Comparison of ENCODE assay signal across 18 cellular contexts in the genomic region with DNA sequence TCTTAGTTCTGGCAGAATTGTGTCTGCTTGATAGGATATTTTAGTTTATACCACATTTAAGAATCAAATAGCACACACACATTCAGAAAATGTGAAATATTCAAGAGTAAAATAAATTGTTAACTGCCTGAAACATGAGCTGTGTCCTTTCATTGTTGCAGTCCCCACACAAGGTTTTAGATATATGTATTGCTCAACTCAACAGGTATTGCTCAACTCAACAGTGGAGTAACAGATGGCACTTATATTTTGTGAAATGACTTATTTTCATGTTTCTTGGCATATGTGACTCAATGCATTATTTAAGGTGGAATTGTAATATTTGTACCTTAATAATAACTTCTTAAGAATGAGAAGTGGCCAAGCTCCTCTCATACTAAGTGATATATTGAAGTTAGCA.
DNase-seq lines count a peak whose midpoint lies in the region; FAIRE-seq and TF ChIP-seq lines count a peak whose summit lies in the region.
"Had no signal": no experiment of that assay in that cellular context is flagged by ENCODE, and none has a peak within 500 bp of the region (broad histone marks: within the 10 kb centered on the region; RNA-seq: fewer than 3 reads in every experiment).

No MANE protein-coding gene starts in this region.

- H3K4me1 ChIP-seq in breast epithelium (no peaks in the 10 kb centered on the region), adipocyte (ENCODE audit: control insufficient read depth, insufficient read depth, low read length) (no peaks in the 10 kb centered on the region), small intestine (ENCODE audit: control insufficient read depth in 2 of 2, insufficient read depth in 1 of 2, low read depth in 1 of 2, low read length in 1 of 2) (no peaks in the 10 kb centered on the region)
- H3K4me1 ChIP-seq: BLaER1 treated with 17β-estradiol and CSF1 and Interleukin-3, amounts not matched to agents 10 nM and 100 nM; Peyer's patch had no signal

- FAIRE-seq in small intestine (lab: Jason Lieb, UNC) = no peak
- FAIRE-seq: H54 had no signal

- no peak for TF ChIP-seq POLR2A in breast epithelium (IDR thresholded peaks at IDR 0.05)

- H3K9me3 Mint-ChIP-seq in MCF 10A (ENCODE audit: unreplicated experiment) = peaks cover 5% of the 10 kb centered on the region

- CTCF ChIA-PET in MCF 10A (lab: Yijun Ruan, JAX) = no interaction called here

- H3K4me3 Mint-ChIP-seq in MCF 10A (ENCODE audit: unreplicated experiment) = no peak overlapping the region
- H3K4me3 Mint-ChIP-seq: T-helper 1 cell treated with Interleukin-12 subunit alpha and Interleukin-12 subunit beta and Interleukin-4 antibody, amounts not matched to agents 30 μg/mL and 1 μg/mL, for 36 hours had no signal

- H3K36me3 ChIP-seq in breast epithelium (no peaks in the 10 kb centered on the region), adipocyte (ENCODE audit: control insufficient read depth, insufficient read depth, low read length, severe bottlenecking) (no peaks in the 10 kb centered on the region), small intestine (ENCODE audit: control insufficient read depth in 2 of 2, insufficient read depth in 2 of 2, low read length in 2 of 2) (no peaks in the 10 kb centered on the region)
- H3K36me3 ChIP-seq: BLaER1 treated with 17β-estradiol and CSF1 and Interleukin-3, amounts not matched to agents 10 nM and 100 nM; Peyer's patch had no signal

- intact Hi-C loops in MCF 10A (cut with micrococcal nuclease) = no loop called here
- intact Hi-C loops in breast epithelium (cut with DNase I; ENCODE audit: low total_unique reads) = no loop called here

- H3K4me3 ChIP-seq in breast epithelium (no peak overlapping the region), adipocyte (ENCODE audit: low read length) (no peak overlapping the region), small intestine (ENCODE audit: low read depth in 1 of 2, low read length in 2 of 2) (no peak overlapping the region)
- H3K4me3 ChIP-seq: BLaER1 treated with 17β-estradiol and CSF1 and Interleukin-3, amounts not matched to agents 10 nM and 100 nM; Peyer's patch had no signal

- H3K9me3 ChIP-seq in breast epithelium = peaks cover 0 to 5% of the 10 kb centered on the region in 2 donors
- no peaks in the 10 kb centered on the region for H3K9me3 ChIP-seq in adipocyte (ENCODE audit: control insufficient read depth, low read length)
- H3K9me3 ChIP-seq in small intestine (ENCODE audit: control insufficient read depth, low read depth) = no peaks in the 10 kb centered on the region
- H3K9me3 ChIP-seq: BLaER1 treated with 17β-estradiol and CSF1 and Interleukin-3, amounts not matched to agents 10 nM and 100 nM; Peyer's patch had no signal

- TF ChIP-seq CTCF in MCF 10A (IDR thresholded peaks at IDR 0.05; ENCODE audit: unreplicated experiment) (no peak), breast epithelium (IDR thresholded peaks at IDR 0.05) (no peak)

- no peak overlapping the region for H3K27ac Mint-ChIP-seq in MCF 10A (ENCODE audit: low read depth, unreplicated experiment)
- H3K27ac Mint-ChIP-seq: T-helper 1 cell treated with Interleukin-12 subunit alpha and Interleukin-12 subunit beta and Interleukin-4 antibody, amounts not matched to agents 30 μg/mL and 1 μg/mL, for 36 hours had no signal

- H3K27me3 Mint-ChIP-seq in MCF 10A (ENCODE audit: insufficient read depth, unreplicated experiment) = peaks cover 14% of the 10 kb centered on the region

- H3K9ac ChIP-seq in adipocyte (ENCODE audit: low read length) = no peak overlapping the region
- H3K9ac ChIP-seq: BLaER1 treated with 17β-estradiol and CSF1 and Interleukin-3, amounts not matched to agents 10 nM and 100 nM had no signal

- peak; percentile 29 for DNase-seq in MCF 10A (ENCODE audit: unreplicated experiment)
- DNase-seq in breast epithelium (ENCODE audit: low spot score in 2 of 2) = no peak
- DNase-seq in MV-4-11 (lab: John Stamatoyannopoulos, UW) = peak; percentile 79
- peak; percentile 22 for DNase-seq in adipocyte (ENCODE audit: low read depth)
- no peak for DNase-seq in SK-N-DZ (ENCODE audit: low spot score)
- no peak for DNase-seq in small intestine
- no peak for DNase-seq in NCI-H1417 (lab: John Stamatoyannopoulos, UW)
- no peak for DNase-seq in NCI-H2081 (lab: John Stamatoyannopoulos, UW)
- DNase-seq: DMS 273 treated with DMSO at 0.1 percent for 48 hours, GF-D8, NCI-H1105, NCI-H1694 treated with DMSO at 0.1 percent for 48 hours, NCI-H2171, NCI-H446 treated with DMSO at 0.1 percent for 48 hours, Peyer's patch had no signal

- POLR2A ChIA-PET in MCF 10A (lab: Yijun Ruan, JAX) = interaction anchor here (0.6 kb wide), 1 partner anchor 262 kb away, joined by 3 read pairs; no protein-coding TSS in a partner anchor

- H3K27me3 ChIP-seq in breast epithelium (no peaks in the 10 kb centered on the region), adipocyte (replicated peaks; ENCODE audit: control insufficient read depth, insufficient read depth, low read length) (no peaks in the 10 kb centered on the region), small intestine (ENCODE audit: control insufficient read depth in 2 of 2, insufficient read depth in 2 of 2, low read length in 2 of 2) (no peaks in the 10 kb centered on the region)
- H3K27me3 ChIP-seq: BLaER1 treated with 17β-estradiol and CSF1 and Interleukin-3, amounts not matched to agents 10 nM and 100 nM; Peyer's patch had no signal

- no peaks in the 10 kb centered on the region for H3K36me3 Mint-ChIP-seq in MCF 10A (ENCODE audit: insufficient read depth, unreplicated experiment)

- no peak overlapping the region for H3K27ac ChIP-seq in breast epithelium
- no peak overlapping the region for H3K27ac ChIP-seq in small intestine (ENCODE audit: low read depth in 1 of 2, low read length in 1 of 2)
- H3K27ac ChIP-seq: BLaER1 treated with 17β-estradiol and CSF1 and Interleukin-3, amounts not matched to agents 10 nM and 100 nM; Peyer's patch had no signal

- no peaks in the 10 kb centered on the region for H3K4me1 Mint-ChIP-seq in MCF 10A (ENCODE audit: insufficient read depth, unreplicated experiment)

- no TSS peak for BruUV-seq in MCF 10A (replicated peaks; lab: Mats Ljungman, UMichigan)

Comparison
In these comparisons a context has a peak if more than half of its experiments do, and no peak if none do; other contexts are left out.
1. DNase-seq: peak in MCF 10A (single experiment), MV-4-11 (single experiment) and adipocyte (single experiment); none in breast epithelium (0 of 2), SK-N-DZ (single experiment), small intestine (single experiment), NCI-H1417 (0 of 3) and NCI-H2081 (0 of 2).